Comparison of ENCODE assay signal across 33 cellular contexts in the genomic region with DNA sequence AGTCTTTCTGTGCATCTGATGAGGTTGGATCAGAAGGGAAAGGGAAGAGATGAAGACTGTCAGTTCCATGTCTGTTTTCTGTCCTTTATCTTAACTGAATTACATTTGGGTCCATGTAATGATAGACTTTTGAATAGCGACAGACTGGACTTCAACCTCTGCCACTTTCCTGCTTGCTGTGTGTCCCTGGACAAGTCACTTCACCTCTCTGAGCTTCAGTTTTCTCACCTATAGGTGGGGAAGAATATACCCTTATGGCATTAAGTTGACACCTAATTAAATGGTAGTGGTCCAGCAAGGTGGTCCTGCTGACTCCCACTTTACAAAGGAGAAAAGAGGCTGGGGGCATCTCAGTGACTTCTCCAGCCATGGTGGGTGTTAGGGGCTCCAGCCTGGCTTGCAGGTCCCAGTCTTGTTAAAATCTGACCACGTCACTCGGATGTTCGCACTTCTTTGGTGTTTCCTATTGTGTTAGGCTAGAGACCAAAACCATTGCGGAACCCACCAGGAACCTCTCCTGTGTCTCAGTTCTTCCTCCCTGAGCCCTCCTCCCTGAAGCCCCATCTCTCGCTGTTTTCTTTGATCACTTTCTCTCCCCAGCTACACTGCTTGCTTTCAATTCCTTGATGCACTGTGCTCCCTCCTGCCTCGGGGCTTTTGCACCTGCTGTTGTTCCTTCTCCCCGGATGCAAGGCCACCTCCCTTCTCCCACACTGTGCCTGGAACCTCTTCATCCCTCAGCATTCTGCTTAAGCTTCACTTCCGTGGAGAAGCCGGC.
"Had no signal": no experiment of that assay in that cellular context is flagged by ENCODE, and none has a peak within 500 bp of the region (broad histone marks: within the 10 kb centered on the region; RNA-seq: fewer than 3 reads in every experiment).

No MANE protein-coding gene starts in this region.

- H3K27me3 ChIP-seq: ascending aorta, brain microvascular endothelial cell, foreskin keratinocyte, left lung, ovary, thyroid gland had no signal

- H3K9me3 Mint-ChIP-seq: activated naive CD4-positive, alpha-beta T cell treated with anti-CD3 and anti-CD28 coated beads, Interleukin-2, amount 10 ng/mL, durations not matched to agents 7 days and 5 days; activated T-helper 1 cell treated with anti-CD3 and anti-CD28 coated beads, Interleukin-12 subunit alpha, Interleukin-12 subunit beta, Interleukin-2, Interleukin-4 antibody, amounts not matched to agents 30 ng/mL and 10 ng/mL and 1 ng/mL, durations not matched to agents 14 hours and 24 hours and 36 hours; dendritic cell treated with granulocyte-macrophage colony-stimulating factor and Interleukin-4, amounts not matched to agents 40 ng/mL and 50 ng/mL, for 4 days; natural killer cell treated with Interleukin-12 subunit alpha and Interleukin-12 subunit beta and Interleukin-15 and Interleukin-18, amount 100 ng/mL, for 72 hours had no signal

- H3K4me3 Mint-ChIP-seq: activated CD4-positive, alpha-beta memory T cell treated with anti-CD3 and anti-CD28 coated beads for 36 hours; activated naive CD4-positive, alpha-beta T cell treated with anti-CD3 and anti-CD28 coated beads, Interleukin-2, amount 10 ng/mL, durations not matched to agents 7 days and 5 days; activated naive CD8-positive, alpha-beta T cell treated with anti-CD3 and anti-CD28 coated beads, Interleukin-2, amount 10 ng/mL, durations not matched to agents 7 days and 5 days; activated T-helper 1 cell treated with anti-CD3 and anti-CD28 coated beads, Interleukin-12 subunit alpha, Interleukin-12 subunit beta, Interleukin-2, Interleukin-4 antibody, amounts not matched to agents 30 ng/mL and 10 ng/mL and 1 ng/mL, durations not matched to agents 14 hours and 24 hours and 36 hours; dendritic cell treated with granulocyte-macrophage colony-stimulating factor and Interleukin-4, amounts not matched to agents 40 ng/mL and 50 ng/mL, for 4 days; natural killer cell treated with Interleukin-12 subunit alpha and Interleukin-12 subunit beta and Interleukin-15 and Interleukin-18, amount 100 ng/mL, for 72 hours; stimulated activated naive B cell treated with anti-CD40 and anti-IgM and Interleukin-4, amounts not matched to agents 10 μg/mL and 1 μg/mL and 100 μg/mL, for 72 hours; T-helper 17 cell had no signal

- H3K27me3 Mint-ChIP-seq: activated naive CD4-positive, alpha-beta T cell treated with anti-CD3 and anti-CD28 coated beads, Interleukin-2, amount 10 ng/mL, durations not matched to agents 7 days and 5 days had no signal

- H3K4me1 Mint-ChIP-seq: activated naive CD4-positive, alpha-beta T cell treated with anti-CD3 and anti-CD28 coated beads, Interleukin-2, amount 10 ng/mL, durations not matched to agents 7 days and 5 days; activated naive CD8-positive, alpha-beta T cell treated with anti-CD3 and anti-CD28 coated beads, Interleukin-2, amount 10 ng/mL, durations not matched to agents 7 days and 5 days; stimulated activated naive B cell treated with anti-CD40 and anti-IgM and Interleukin-4, amounts not matched to agents 10 μg/mL and 1 μg/mL and 100 μg/mL, for 72 hours; T-helper 17 cell had no signal

- H3K36me3 ChIP-seq: ascending aorta, brain microvascular endothelial cell, esophagus muscularis mucosa, heart left ventricle, left lung, neutrophil, ovary, sigmoid colon, stomach, thyroid gland, upper lobe of right lung, WERI-Rb-1 had no signal

- H3K27ac Mint-ChIP-seq: activated CD4-positive, alpha-beta memory T cell treated with anti-CD3 and anti-CD28 coated beads for 36 hours; activated naive CD4-positive, alpha-beta T cell treated with anti-CD3 and anti-CD28 coated beads, Interleukin-2, amount 10 ng/mL, durations not matched to agents 7 days and 5 days; activated naive CD8-positive, alpha-beta T cell treated with anti-CD3 and anti-CD28 coated beads, Interleukin-2, amount 10 ng/mL, durations not matched to agents 7 days and 5 days; activated T-helper 1 cell treated with anti-CD3 and anti-CD28 coated beads, Interleukin-12 subunit alpha, Interleukin-12 subunit beta, Interleukin-2, Interleukin-4 antibody, amounts not matched to agents 30 ng/mL and 10 ng/mL and 1 ng/mL, durations not matched to agents 14 hours and 24 hours and 36 hours; dendritic cell treated with granulocyte-macrophage colony-stimulating factor and Interleukin-4, amounts not matched to agents 40 ng/mL and 50 ng/mL, for 4 days; natural killer cell treated with Interleukin-12 subunit alpha and Interleukin-12 subunit beta and Interleukin-15 and Interleukin-18, amount 100 ng/mL, for 72 hours; progenitor cell of endocrine pancreas; stimulated activated naive B cell treated with anti-CD40 and anti-IgM and Interleukin-4, amounts not matched to agents 10 μg/mL and 1 μg/mL and 100 μg/mL, for 72 hours; T-helper 17 cell had no signal

- FAIRE-seq: small intestine had no signal

- ATAC-seq: activated CD4-positive, CD25-positive, alpha-beta regulatory T cell treated with anti-CD3 and anti-CD28 coated beads, Interleukin-2, amount 50 U/mL, for 24 hours; foreskin keratinocyte; left lung; mucosa of descending colon; natural killer cell treated with Interleukin-12 subunit alpha and Interleukin-12 subunit beta and Interleukin-15 and Interleukin-18, amount 100 ng/mL, for 72 hours; stimulated activated naive B cell treated with anti-CD40 and anti-IgM and Interleukin-4, amounts not matched to agents 10 μg/mL and 1 μg/mL and 100 μg/mL, for 72 hours; T-helper 17 cell; upper lobe of right lung had no signal

- H3K36me3 Mint-ChIP-seq: activated CD4-positive, alpha-beta memory T cell treated with anti-CD3 and anti-CD28 coated beads for 36 hours; activated naive CD4-positive, alpha-beta T cell treated with anti-CD3 and anti-CD28 coated beads, Interleukin-2, amount 10 ng/mL, durations not matched to agents 7 days and 5 days; activated naive CD8-positive, alpha-beta T cell treated with anti-CD3 and anti-CD28 coated beads, Interleukin-2, amount 10 ng/mL, durations not matched to agents 7 days and 5 days; natural killer cell treated with Interleukin-12 subunit alpha and Interleukin-12 subunit beta and Interleukin-15 and Interleukin-18, amount 100 ng/mL, for 72 hours; stimulated activated naive B cell treated with anti-CD40 and anti-IgM and Interleukin-4, amounts not matched to agents 10 μg/mL and 1 μg/mL and 100 μg/mL, for 72 hours had no signal

- H3K27ac ChIP-seq: ascending aorta, brain microvascular endothelial cell, esophagus muscularis mucosa, foreskin keratinocyte, left lung, neutrophil, sigmoid colon, stomach, thyroid gland, upper lobe of right lung, WERI-Rb-1 had no signal

- H3K4me1 ChIP-seq: esophagus muscularis mucosa, foreskin keratinocyte, left lung, sigmoid colon, stomach, upper lobe of right lung had no signal

- H3K9me3 ChIP-seq: ascending aorta, mucosa of descending colon, neutrophil, ovary, sigmoid colon, thyroid gland, upper lobe of right lung had no signal

- H3K4me3 ChIP-seq: ascending aorta, esophagus muscularis mucosa, heart left ventricle, left lung, lung, mucosa of descending colon, ovary, sigmoid colon, stomach, thyroid gland, upper lobe of right lung had no signal

- DNase-seq: activated CD4-positive, alpha-beta memory T cell treated with anti-CD3 and anti-CD28 coated beads for 36 hours; activated CD4-positive, alpha-beta T cell treated with anti-CD3 and anti-CD28 coated beads for 48 hours; activated CD8-positive, alpha-beta memory T cell treated with anti-CD3 and anti-CD28 coated beads, Interleukin-2, amount 50 U/mL, for 4 hours; activated effector memory CD4-positive, alpha-beta T cell treated with anti-CD3 and anti-CD28 coated beads, Interleukin-2, amount 50 U/mL, for 16 hours; activated naive CD4-positive, alpha-beta T cell treated with anti-CD3 and anti-CD28 coated beads, Interleukin-2, amount 10 ng/mL, durations not matched to agents 7 days and 5 days; activated naive CD8-positive, alpha-beta T cell treated with anti-CD3 and anti-CD28 coated beads, Interleukin-2, amount 10 ng/mL, durations not matched to agents 7 days and 5 days; activated T-cell treated with anti-CD3 and anti-CD28 coated beads, Interleukin-2, amount 50 U/mL, for 1 hour; brain microvascular endothelial cell; central memory CD4-positive, alpha-beta T cell; foreskin keratinocyte; left lung; mucosa of descending colon; ovary; sigmoid colon; small intestine; stimulated activated CD4-positive, alpha-beta T cell treated with anti-CD3 and anti-CD28 coated beads, Interleukin-4, amount 100 ng/mL, for 24 hours; stimulated activated naive B cell treated with anti-CD40 and anti-IgM and Interleukin-4, amounts not matched to agents 10 μg/mL and 1 μg/mL and 100 μg/mL, for 72 hours; stomach; T-helper 17 cell; T1000; upper lobe of right lung; WERI-Rb-1 had no signal
